8 cellular contexts compared by ENCODE assay signal in the genomic region with DNA sequence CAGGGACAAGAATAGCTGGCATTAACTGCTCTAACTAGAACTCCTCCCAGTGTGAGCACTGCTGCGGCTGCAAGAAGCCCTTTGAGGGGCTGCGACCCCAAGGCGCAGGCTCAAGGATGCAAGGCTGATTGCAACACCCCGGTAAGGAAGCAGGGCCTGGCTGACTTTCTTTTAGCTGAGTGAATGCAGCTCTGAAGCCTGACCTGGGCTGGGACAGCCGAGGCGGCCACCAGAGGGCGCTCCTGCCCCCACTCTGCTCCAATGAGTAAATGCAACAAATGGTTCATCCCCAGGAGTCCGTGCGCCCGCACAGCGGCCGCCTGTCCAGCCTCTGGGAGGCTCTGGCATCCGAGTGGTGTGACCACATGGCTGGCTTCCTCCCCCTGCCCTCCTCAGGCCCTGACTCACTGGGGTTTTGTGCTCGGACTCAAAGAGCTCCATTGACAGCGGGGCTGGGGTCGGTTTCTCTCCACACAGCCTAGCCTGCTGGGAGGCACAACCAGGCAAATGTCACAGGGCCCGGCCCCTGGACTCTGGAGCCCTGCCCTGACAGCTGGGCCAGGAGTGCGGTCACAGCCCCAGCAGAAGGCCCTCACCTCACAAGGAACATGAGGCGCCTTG. TPM values are rescaled to one million over a fixed set of nuclear protein-coding genes. Genes with fewer than 3 reads are reported as not detected.
A peak's percentile ranks its signal among the peaks of the same experiment; 100 is the strongest.
DNase-seq lines count a peak whose midpoint lies in the region; ATAC-seq and TF ChIP-seq lines count a peak whose summit lies in the region.

SMIM5 (plus strand) TSS at position 572 of the 621 bp plus-strand sequence. CDS start 6,768 bp downstream, outside the sequence.

- ATAC-seq in GM19328 (IDR thresholded peaks at IDR 0.05; ENCODE audit: unreplicated experiment) (peak; percentile 54), GM21423 (IDR thresholded peaks at IDR 0.05; ENCODE audit: unreplicated experiment) (no peak)
- peak; percentile 93 for ATAC-seq in activated CD4-positive, alpha-beta T cell treated with anti-CD3 and anti-CD28 coated beads for 36 hours

- no peaks in the 10 kb centered on the region for H3K27me3 Mint-ChIP-seq in activated CD4-positive, alpha-beta T cell treated with anti-CD3 and anti-CD28 coated beads for 36 hours

- no peak within 1 kb of the TSS for H3K4me3 Mint-ChIP-seq in activated CD4-positive, alpha-beta T cell treated with anti-CD3 and anti-CD28 coated beads for 36 hours

- H3K4me1 Mint-ChIP-seq in activated CD4-positive, alpha-beta T cell treated with anti-CD3 and anti-CD28 coated beads for 36 hours = peaks cover 5% of the 10 kb centered on the region

- CTCF ChIA-PET in activated CD4-positive, alpha-beta T cell treated with anti-CD3 and anti-CD28 coated beads for 36 hours (lab: Charles Lee) = interaction anchor here (0.5 to 10.5 kb wide), 47 partner anchors 9 to 573 kb away, joined by 3 to 242 read pairs (median 4); partner anchors contain the start of genes RECQL5 and SAP30BP

- peak; percentile 95 for TF ChIP-seq CTCF in AG09309 (IDR thresholded peaks at IDR 0.05; ENCODE audit: control insufficient read depth, insufficient read depth, low read depth, low read length, missing control alignments)

- H3K27ac Mint-ChIP-seq in activated CD4-positive, alpha-beta T cell treated with anti-CD3 and anti-CD28 coated beads for 36 hours = no peak within 1 kb of the TSS

- POLR2A ChIA-PET in activated CD4-positive, alpha-beta T cell treated with anti-CD3 and anti-CD28 coated beads for 36 hours (lab: Charles Lee) = interaction anchor here (0.8 to 1.3 kb wide), 3 partner anchors 46 to 115 kb away, joined by 3 to 7 read pairs (median 6); no protein-coding TSS in a partner anchor

- DNase-seq in AG09309 (ENCODE audit: low read depth) (peak; percentile 63), NCI-H2171 treated with DMSO at 0.1 percent for 48 hours (lab: John Stamatoyannopoulos, UW) (peak; percentile 69), cerebellum (ENCODE audit: low spot score) (peak; percentile 92), kidney glomerular epithelial cell (lab: John Stamatoyannopoulos, UW) (peak; percentile 83)
- peak; percentile 92 for DNase-seq in activated CD4-positive, alpha-beta T cell treated with anti-CD3 and anti-CD28 coated beads for 36 hours
- peak; percentile 86 for DNase-seq in stimulated activated CD4-positive, alpha-beta T cell treated with anti-CD3 and anti-CD28 coated beads, Interleukin-12 subunit alpha, Interleukin-12 subunit beta, amount 100 ng/mL, for 4 hours

- intact Hi-C loops in activated CD4-positive, alpha-beta T cell treated with anti-CD3 and anti-CD28 coated beads for 36 hours (cut with DNase I, micrococcal nuclease) = loop anchor here (1.0 kb wide), 2 partner anchors 117 to 207 kb away; no protein-coding TSS in a partner anchor

- H3K4me3 ChIP-seq in AG09309 (ENCODE audit: control insufficient read depth, low read depth, low read length) = no peak within 1 kb of the TSS

- H3K9me3 Mint-ChIP-seq in activated CD4-positive, alpha-beta T cell treated with anti-CD3 and anti-CD28 coated beads for 36 hours (ENCODE audit: low read depth) = no peaks in the 10 kb centered on the region

- H3K36me3 Mint-ChIP-seq in activated CD4-positive, alpha-beta T cell treated with anti-CD3 and anti-CD28 coated beads for 36 hours (ENCODE audit: low read depth) = no peaks in the 10 kb centered on the region

RNA-seq across cellular contexts. Expression of gene SMIM5, which starts in this region (rescaled TPM):
- under 1 TPM; 0.12 to 0.14 TPM for total RNA-seq in activated CD4-positive, alpha-beta T cell treated with anti-CD3 and anti-CD28 coated beads for 36 hours
- total RNA-seq in cerebellum = 0.27 TPM

Comparison
In these comparisons a context has a peak if more than half of its experiments do, and no peak if none do; other contexts are left out.
1. Peak in DNase-seq and ATAC-seq in activated CD4-positive, alpha-beta T cell treated with anti-CD3 and anti-CD28 coated beads for 36 hours; RNA of the gene not detected or under 1 TPM.
2. Peak in DNase-seq in cerebellum; RNA of the gene not detected or under 1 TPM.